In genomic region chr21:42388740-42389448, GRCh38 we compare ENCODE assay signal across 8 cellular contexts. TPM values are rescaled to one million over a fixed set of nuclear protein-coding genes. Genes with fewer than 3 reads are reported as not detected.
DNase-seq lines count a peak whose midpoint lies in the region; ATAC-seq, FAIRE-seq and TF ChIP-seq lines count a peak whose summit lies in the region.
"Had no signal": no experiment of that assay in that cellular context is flagged by ENCODE, and none has a peak within 500 bp of the region (broad histone marks: within the 10 kb centered on the region; RNA-seq: fewer than 3 reads in every experiment).

No MANE protein-coding gene starts in this region.

- peaks cover 38 to 57% (median 48%) of the 10 kb centered on the region in 3 donors for H3K4me1 Mint-ChIP-seq in CD8-positive, alpha-beta memory T cell
- peaks cover 8 to 24% of the 10 kb centered on the region in 2 donors for H3K4me1 Mint-ChIP-seq in natural killer cell

- no peak overlapping the region; the same call in 1 of the 2 replicates for H2AFZ ChIP-seq in GM12878 (ENCODE audit: control insufficient read depth, low read depth, low read length)

- FAIRE-seq in GM19239 (lab: Jason Lieb, UNC) (no peak), GM12878 (lab: Jason Lieb, UNC) (no peak)

- DNase-seq in CD8-positive, alpha-beta memory T cell: peak in 2 of 5 donors; percentile 17 to 25
- peak; percentile 28 for DNase-seq in GM19239 (ENCODE audit: insufficient read length, low spot score)
- no peak for DNase-seq in GM12878 (ENCODE audit: low read depth, low spot score)
- DNase-seq in natural killer cell: no peak
- no peak for DNase-seq in GF-D8 (lab: John Stamatoyannopoulos, UW)
- DNase-seq in NCI-H1048 (lab: John Stamatoyannopoulos, UW): no peak

- H3K27ac ChIP-seq in CD8-positive, alpha-beta memory T cell (ENCODE audit: low read depth, low read length): no peak overlapping the region
- peak overlapping the region; percentile 10; the same call in 1 of the 2 replicates for H3K27ac ChIP-seq in GM12878 (ENCODE audit: control insufficient read depth, insufficient read depth)

- H3K79me2 ChIP-seq in GM12878 (ENCODE audit: control insufficient read depth, insufficient read depth, low read length): peaks cover 9% of the 10 kb centered on the region

- in situ Hi-C loops in GM12878 (cut with MboI): no loop called here

- SMC1A ChIA-PET in GM12878 (lab: Charles Lee; ENCODE audit: uncharacterized antibody, unreplicated experiment): interaction anchor here (1.1 to 1.3 kb wide), 3 partner anchors 23 to 79 kb away, joined by 3 to 9 read pairs (median 3); no protein-coding TSS in a partner anchor

- H3K9me3 Mint-ChIP-seq in CD8-positive, alpha-beta memory T cell: peaks cover 0 to 3% (median 2%) of the 10 kb centered on the region in 5 donors
- H3K9me3 Mint-ChIP-seq in natural killer cell: no peaks in the 10 kb centered on the region

- RAD21 ChIA-PET in GM12878 (lab: Charles Lee; ENCODE audit: unreplicated experiment): interaction anchor here (1.5 to 1.6 kb wide), 2 partner anchors 32 to 34 kb away, joined by 3 to 5 read pairs; no protein-coding TSS in a partner anchor

- no peak for TF ChIP-seq RAD21 in GM12878 (IDR thresholded peaks at IDR 0.05; ENCODE audit: insufficient read depth, low read depth, low read length)

- intact Hi-C loops in GM12878 (cut with micrococcal nuclease; ENCODE audit: unreplicated experiment): no loop called here
- intact Hi-C loops in natural killer cell (cut with micrococcal nuclease): no loop called here

- TF ChIP-seq CTCF in GM12878 (IDR thresholded peaks at IDR 0.05 in 2 of 3, conservative IDR thresholded peaks at IDR 0.05 in 1 of 3; ENCODE audit: control insufficient read depth in 2 of 3, extremely low read depth in 1 of 3, insufficient read depth in 1 of 3, low read depth in 3 of 3, low read length in 3 of 3): no peak
- no peak for TF ChIP-seq CTCF in natural killer cell (IDR thresholded peaks at IDR 0.05)

- H3K4me3 ChIP-seq in CD8-positive, alpha-beta memory T cell (ENCODE audit: low read length): no peak overlapping the region
- peak overlapping the region; percentile 26; the same call in 1 of the 2 replicates for H3K4me3 ChIP-seq in GM12878

- no peaks in the 10 kb centered on the region for H3K9me3 ChIP-seq in CD8-positive, alpha-beta memory T cell (ENCODE audit: low read length)
- no peaks in the 10 kb centered on the region for H3K9me3 ChIP-seq in GM12878 (replicated peaks; ENCODE audit: control insufficient read depth, insufficient read depth, low read length)

- H3K36me3 Mint-ChIP-seq in CD8-positive, alpha-beta memory T cell: peaks cover 0 to 2% (median 0%) of the 10 kb centered on the region in 3 donors
- no peaks in the 10 kb centered on the region for H3K36me3 Mint-ChIP-seq in natural killer cell

- H3K27me3 ChIP-seq in CD8-positive, alpha-beta memory T cell (ENCODE audit: insufficient read depth, low read length, poor library complexity, severe bottlenecking): no peaks in the 10 kb centered on the region
- no peaks in the 10 kb centered on the region for H3K27me3 ChIP-seq in GM12878 (replicated peaks in 1 of 2; ENCODE audit: control insufficient read depth in 2 of 2, insufficient read depth in 2 of 2, low read length in 1 of 2)

- 78% methylated on average over 20 of the region's 20 CpGs for WGBS in GM12878 (ENCODE audit: insufficient coverage, insufficient replicate concordance, low lambda C conversion rate, missing lambda C conversion rate)

- peaks cover 0 to 7% of the 10 kb centered on the region in 2 donors for H3K27me3 Mint-ChIP-seq in CD8-positive, alpha-beta memory T cell
- peaks cover 53 to 60% of the 10 kb centered on the region in 2 donors for H3K27me3 Mint-ChIP-seq in natural killer cell (ENCODE audit: low read depth in 2 of 2)

- no TSS peak for BruUV-seq in GM12878 (replicated peaks; lab: Mats Ljungman, UMichigan)

- peaks cover 45% of the 10 kb centered on the region for H3K4me1 ChIP-seq in CD8-positive, alpha-beta memory T cell (ENCODE audit: insufficient read depth, low read length)
- H3K4me1 ChIP-seq in GM12878 (ENCODE audit: control insufficient read depth, insufficient read depth, low read length): peaks cover 63% of the 10 kb centered on the region

- no peaks in the 10 kb centered on the region for H3K36me3 ChIP-seq in CD8-positive, alpha-beta memory T cell (ENCODE audit: insufficient read depth, low read length)
- H3K36me3 ChIP-seq in GM12878 (ENCODE audit: control insufficient read depth in 2 of 2, insufficient read depth in 2 of 2, low read length in 1 of 2): no peaks in the 10 kb centered on the region

- ATAC-seq in GM12878 (peak; percentile 48), natural killer cell (peak; percentile 58 to 63 (median 62)), HG03378 (IDR thresholded peaks at IDR 0.05; ENCODE audit: unreplicated experiment) (no peak)

- no peak for TF ChIP-seq EP300 in GM12878 (IDR thresholded peaks at IDR 0.05; ENCODE audit: borderline replicate concordance in 1 of 2, control insufficient read depth in 1 of 2, low read depth in 2 of 2, low read length in 2 of 2)

- peak overlapping the region in 7 of 8 donors; percentile 23 to 87 (median 79) for H3K27ac Mint-ChIP-seq in CD8-positive, alpha-beta memory T cell
- no peak overlapping the region for H3K27ac Mint-ChIP-seq in natural killer cell

- TF ChIP-seq POLR2A in GM12878 (IDR thresholded peaks at IDR 0.05; ENCODE audit: low read depth, low read length): peak; percentile 32; the same call in 1 of the 2 replicates

- H4K20me1 ChIP-seq in GM12878 (ENCODE audit: control insufficient read depth, insufficient read depth): no peaks in the 10 kb centered on the region

- H3K4me2 ChIP-seq in GM12878 (ENCODE audit: control insufficient read depth, insufficient read depth): peak overlapping the region; percentile 53; the same call in 1 of the 2 replicates

- POLR2A ChIA-PET in CD8-positive, alpha-beta memory T cell (lab: Charles Lee): no interaction called here
- POLR2A ChIA-PET in GM12878 (lab: Charles Lee): interaction anchor here (1.4 kb wide), 1 partner anchor 32 kb away, joined by 4 read pairs; no protein-coding TSS in a partner anchor

- peak overlapping the region; percentile 23 to 83 (median 67) for H3K4me3 Mint-ChIP-seq in CD8-positive, alpha-beta memory T cell
- H3K4me3 Mint-ChIP-seq in natural killer cell: no peak overlapping the region

- 0 out of 2 replicates have a peak overlapping the region, but pooled peaks have one; percentile 24 for H3K9ac ChIP-seq in GM12878 (ENCODE audit: control insufficient read depth, insufficient read depth, low read length)

- CTCF ChIA-PET in CD8-positive, alpha-beta memory T cell (lab: Charles Lee): no interaction called here
- CTCF ChIA-PET in GM12878 (lab: Yijun Ruan, JAX): interaction anchor here (1.0 to 1.3 kb wide), 2 partner anchors 11 to 34 kb away, joined by 4 to 8 read pairs; no protein-coding TSS in a partner anchor

RNA-seq across cellular contexts. Expression of gene TMPRSS3, which starts 7.0 kb away (rescaled TPM):
- total RNA-seq in CD8-positive, alpha-beta memory T cell: 10 to 100 TPM; 19.6 to 20.4 TPM
- 2.0 TPM for polyA plus RNA-seq in CD8-positive, alpha-beta memory T cell
- 4.1 and 4.2 TPM in 2 replicates for total RNA-seq in GM12878 (2013; cell fraction: nucleolus; rRNA removed)
- total RNA-seq in GM12878 (2014; rRNA removed) (0.65 and 1.4 TPM in 2 replicates), GM12878 (2014; rRNA removed; fragmentation: Illumina TruSeq; extraction: Trizol) (0.63 and 0.83 TPM in 2 replicates), GM12878 (2021) (0.90 and 1.2 TPM in 2 replicates), natural killer cell (under 1 TPM in 1 of 3 donors, not detected in 2; 0.25 TPM)
- 13.4 TPM for polyA plus RNA-seq in GM12878 (2011; ENCODE audit: low read depth)
- polyA plus RNA-seq in GM12878 (2011; rRNA removed) (not detected in 2 replicates), GM12878 (2014; fragmentation: Illumina TruSeq; extraction: Trizol) (0.17 and 0.51 TPM in 2 replicates), GM12878 (2014; fragmentation: Nextera tagmentation; extraction: Ambion mirVana) (1 to 10 TPM in 1 of 2 experiments, under 1 TPM in 1; 0.82 to 1.5 TPM), GM12878 (2014; rRNA removed) (0.51 and 1.3 TPM in 2 replicates), GM12878 (2016; fragmentation: Nextera tagmentation; extraction: Ambion mirVana) (under 1 TPM; 0.56 to 0.59 TPM)
- polyA plus RNA-seq in GM12878 (2011; cell fraction: cytosol; rRNA removed): 0.03 TPM in 1 of 2 replicates, not detected in the other
- 0.13 TPM in 1 of 2 replicates, not detected in the other for polyA plus RNA-seq in GM12878 (2011; cell fraction: nucleus; rRNA removed)
- 16.4 and 22.8 TPM in 2 replicates for polyA plus RNA-seq in GM12878 (2012)
- polyA minus RNA-seq in GM12878 (2011; rRNA and poly(A)+ RNA removed): 0.10 TPM in 1 of 2 replicates, not detected in the other
- polyA minus RNA-seq in GM12878 (2011; cell fraction: cytosol; rRNA and poly(A)+ RNA removed): 1.6 TPM in 1 of 2 replicates, not detected in the other
- polyA minus RNA-seq in GM12878 (2011; cell fraction: nucleus; rRNA and poly(A)+ RNA removed): not detected in 2 replicates
- total RNA-seq: fibroblast of villous mesenchyme had no signal

RNA-seq across cellular contexts. Expression of gene UBASH3A, which starts 14.8 kb away (rescaled TPM):
- total RNA-seq in CD8-positive, alpha-beta memory T cell: 10 to 100 TPM; 36.4 to 38.7 TPM
- polyA plus RNA-seq in CD8-positive, alpha-beta memory T cell: 55.1 TPM
- total RNA-seq in GM12878 (2013; cell fraction: nucleolus; rRNA removed): 1.8 and 1.9 TPM in 2 replicates
- total RNA-seq in GM12878 (2014; rRNA removed) (0.05 and 0.17 TPM in 2 replicates), GM12878 (2014; rRNA removed; fragmentation: Illumina TruSeq; extraction: Trizol) (0.05 and 0.13 TPM in 2 replicates), GM12878 (2021) (0.27 and 0.28 TPM in 2 replicates), natural killer cell (1 to 10 TPM in 2 of 3 donors, under 1 TPM in 1; 0.66 to 5.0 (median 2.0) TPM)
- 0.16 TPM for polyA plus RNA-seq in GM12878 (2011; ENCODE audit: low read depth)
- polyA plus RNA-seq in GM12878 (2011; rRNA removed) (0.16 and 0.33 TPM in 2 replicates), GM12878 (2014; fragmentation: Illumina TruSeq; extraction: Trizol) (0.17 and 0.21 TPM in 2 replicates), GM12878 (2014; fragmentation: Nextera tagmentation; extraction: Ambion mirVana) (under 1 TPM in 1 of 2 experiments, not detected in 1; 0.04 TPM), GM12878 (2014; rRNA removed) (0.20 and 0.23 TPM in 2 replicates), GM12878 (2016; fragmentation: Nextera tagmentation; extraction: Ambion mirVana) (under 1 TPM; 0.26 to 0.39 TPM)
- polyA plus RNA-seq in GM12878 (2011; cell fraction: cytosol; rRNA removed): 0.36 and 0.57 TPM in 2 replicates
- 1.8 and 2.2 TPM in 2 replicates for polyA plus RNA-seq in GM12878 (2011; cell fraction: nucleus; rRNA removed)
- 0.26 and 0.59 TPM in 2 replicates for polyA plus RNA-seq in GM12878 (2012)
- polyA minus RNA-seq in GM12878 (2011; rRNA and poly(A)+ RNA removed): 0.72 TPM in 1 of 2 replicates, not detected in the other
- polyA minus RNA-seq in GM12878 (2011; cell fraction: cytosol; rRNA and poly(A)+ RNA removed): 0.73 TPM in 1 of 2 replicates, not detected in the other
- polyA minus RNA-seq in GM12878 (2011; cell fraction: nucleus; rRNA and poly(A)+ RNA removed): 0.73 and 0.86 TPM in 2 replicates
- total RNA-seq: fibroblast of villous mesenchyme had no signal

RNA-seq across cellular contexts. Expression of gene TFF1, which starts 22.6 kb away (rescaled TPM):
- total RNA-seq in CD8-positive, alpha-beta memory T cell: not detected
- not detected for polyA plus RNA-seq in CD8-positive, alpha-beta memory T cell
- not detected in 2 replicates for total RNA-seq in GM12878 (2013; cell fraction: nucleolus; rRNA removed)
- total RNA-seq in GM12878 (2014; rRNA removed): not detected in 2 replicates
- total RNA-seq in GM12878 (2014; rRNA removed; fragmentation: Illumina TruSeq; extraction: Trizol): not detected in 2 replicates
- total RNA-seq in GM12878 (2021): 0.40 TPM in 1 of 2 replicates, not detected in the other
- not detected for polyA plus RNA-seq in GM12878 (2011; ENCODE audit: low read depth)
- polyA plus RNA-seq in GM12878 (2011; rRNA removed): not detected in 2 replicates
- polyA plus RNA-seq in GM12878 (2011; cell fraction: cytosol; rRNA removed): not detected in 2 replicates
- polyA plus RNA-seq in GM12878 (2011; cell fraction: nucleus; rRNA removed): not detected in 2 replicates
- polyA plus RNA-seq in GM12878 (2012): not detected in 2 replicates
- not detected in 2 replicates for polyA plus RNA-seq in GM12878 (2014; fragmentation: Illumina TruSeq; extraction: Trizol)
- under 1 TPM in 1 of 2 experiments, not detected in 1; 0.13 TPM for polyA plus RNA-seq in GM12878 (2014; fragmentation: Nextera tagmentation; extraction: Ambion mirVana)
- polyA plus RNA-seq in GM12878 (2014; rRNA removed): 0.24 TPM in 1 of 2 replicates, not detected in the other
- not detected for polyA plus RNA-seq in GM12878 (2016; fragmentation: Nextera tagmentation; extraction: Ambion mirVana)
- polyA minus RNA-seq in GM12878 (2011; rRNA and poly(A)+ RNA removed): not detected in 2 replicates
- not detected in 2 replicates for polyA minus RNA-seq in GM12878 (2011; cell fraction: cytosol; rRNA and poly(A)+ RNA removed)
- not detected in 2 replicates for polyA minus RNA-seq in GM12878 (2011; cell fraction: nucleus; rRNA and poly(A)+ RNA removed)
- not detected for total RNA-seq in natural killer cell
- total RNA-seq: fibroblast of villous mesenchyme had no signal

RNA-seq across cellular contexts. Expression of gene TFF2, which starts 38.1 kb away (rescaled TPM):
- not detected for total RNA-seq in CD8-positive, alpha-beta memory T cell
- not detected for polyA plus RNA-seq in CD8-positive, alpha-beta memory T cell
- not detected in 2 replicates for total RNA-seq in GM12878 (2013; cell fraction: nucleolus; rRNA removed)
- total RNA-seq in GM12878 (2014; rRNA removed): not detected in 2 replicates
- total RNA-seq in GM12878 (2014; rRNA removed; fragmentation: Illumina TruSeq; extraction: Trizol): not detected in 2 replicates
- not detected in 2 replicates for total RNA-seq in GM12878 (2021)
- not detected for polyA plus RNA-seq in GM12878 (2011; ENCODE audit: low read depth)
- polyA plus RNA-seq in GM12878 (2011; rRNA removed): 0.24 and 0.56 TPM in 2 replicates
- 0.37 and 0.45 TPM in 2 replicates for polyA plus RNA-seq in GM12878 (2011; cell fraction: cytosol; rRNA removed)
- 0.28 TPM in 1 of 2 replicates, not detected in the other for polyA plus RNA-seq in GM12878 (2011; cell fraction: nucleus; rRNA removed)
- polyA plus RNA-seq in GM12878 (2012): not detected in 2 replicates
- not detected in 2 replicates for polyA plus RNA-seq in GM12878 (2014; fragmentation: Illumina TruSeq; extraction: Trizol)
- not detected for polyA plus RNA-seq in GM12878 (2014; fragmentation: Nextera tagmentation; extraction: Ambion mirVana)
- not detected in 2 replicates for polyA plus RNA-seq in GM12878 (2014; rRNA removed)
- not detected for polyA plus RNA-seq in GM12878 (2016; fragmentation: Nextera tagmentation; extraction: Ambion mirVana)
- not detected in 2 replicates for polyA minus RNA-seq in GM12878 (2011; rRNA and poly(A)+ RNA removed)
- polyA minus RNA-seq in GM12878 (2011; cell fraction: cytosol; rRNA and poly(A)+ RNA removed): not detected in 2 replicates
- polyA minus RNA-seq in GM12878 (2011; cell fraction: nucleus; rRNA and poly(A)+ RNA removed): not detected in 2 replicates
- not detected for total RNA-seq in natural killer cell
- total RNA-seq: fibroblast of villous mesenchyme had no signal

Comparison
In these comparisons a context has a peak if more than half of its experiments do, and no peak if none do; other contexts are left out.
1. H3K27ac Mint-ChIP-seq: peak in CD8-positive, alpha-beta memory T cell (7 of 8); none in natural killer cell (0 of 2).
2. RNA of gene UBASH3A, which starts 14.8 kb away (total RNA-seq): 36.4 to 38.7 TPM in CD8-positive, alpha-beta memory T cell; 0.66 to 5.0 TPM in natural killer cell and 0.05 to 1.9 TPM in GM12878; every median in the first group is over 4 times any median in the second.